Comparison of ENCODE assay signal across 8 cellular contexts in genomic region chr16:4376126-4376819, GRCh38. TPM values are rescaled to one million over a fixed set of nuclear protein-coding genes. Genes with fewer than 3 reads are reported as not detected.
DNase-seq lines count a peak whose midpoint lies in the region; ATAC-seq and TF ChIP-seq lines count a peak whose summit lies in the region.

No MANE protein-coding gene starts in this region.

- H3K27ac ChIP-seq in layer of hippocampus (ENCODE audit: low read depth, low read length) (peak overlapping the region; percentile 69), skeletal muscle tissue (ENCODE audit: low read depth, low read length) (peak overlapping the region; percentile 74)

- CTCF ChIA-PET in activated CD8-positive, alpha-beta T cell treated with anti-CD3 and anti-CD28 coated beads, Interleukin-2, amount 10 ng/mL, durations not matched to agents 7 days and 5 days (lab: Charles Lee), result interaction anchor here (1.2 kb wide), 1 partner anchor 88 kb away, joined by 3 read pairs; no protein-coding TSS in a partner anchor

- peak overlapping the region; percentile 15 to 21 for H3K4me3 ChIP-seq in cardiac fibroblast (replicated peaks in 1 of 2; ENCODE audit: low read depth in 2 of 2, low read length in 2 of 2)
- H3K4me3 ChIP-seq in skeletal muscle tissue (ENCODE audit: low read length in 3 of 3), result peak overlapping the region in 2 of 3 donors; percentile 43 to 61

- H3K36me3 Mint-ChIP-seq in activated CD8-positive, alpha-beta T cell treated with anti-CD3 and anti-CD28 coated beads, Interleukin-2, amount 10 ng/mL, durations not matched to agents 7 days and 5 days (ENCODE audit: low read depth), result no peaks in the 10 kb centered on the region
- H3K36me3 Mint-ChIP-seq in glutamatergic neuron (ENCODE audit: unreplicated experiment), result no peaks in the 10 kb centered on the region

- H3K27ac Mint-ChIP-seq in activated CD8-positive, alpha-beta T cell treated with anti-CD3 and anti-CD28 coated beads, Interleukin-2, amount 10 ng/mL, durations not matched to agents 7 days and 5 days, result no peak overlapping the region
- H3K27ac Mint-ChIP-seq in glutamatergic neuron (ENCODE audit: unreplicated experiment), result no peak overlapping the region

- peaks cover 44 to 63% (median 57%) of the 10 kb centered on the region in 3 donors for H3K4me1 ChIP-seq in skeletal muscle tissue (ENCODE audit: control insufficient read depth in 3 of 3, insufficient read depth in 3 of 3, low read length in 3 of 3)

- H3K9me3 Mint-ChIP-seq in activated CD8-positive, alpha-beta T cell treated with anti-CD3 and anti-CD28 coated beads, Interleukin-2, amount 10 ng/mL, durations not matched to agents 7 days and 5 days (ENCODE audit: insufficient read depth), result no peaks in the 10 kb centered on the region
- H3K9me3 Mint-ChIP-seq in glutamatergic neuron (ENCODE audit: unreplicated experiment), result peaks cover 2% of the 10 kb centered on the region

- no peaks in the 10 kb centered on the region for H3K27me3 ChIP-seq in layer of hippocampus (ENCODE audit: control insufficient read depth, insufficient read depth, low read length)
- no peaks in the 10 kb centered on the region for H3K27me3 ChIP-seq in skeletal muscle tissue (ENCODE audit: control insufficient read depth in 3 of 3, insufficient read depth in 3 of 3, low read length in 3 of 3)

- H3K9me3 ChIP-seq in skeletal muscle tissue (ENCODE audit: control insufficient read depth in 3 of 3, low read length in 3 of 3), result no peaks in the 10 kb centered on the region

- peaks cover 0 to 6% (median 0%) of the 10 kb centered on the region in 3 donors for H3K36me3 ChIP-seq in skeletal muscle tissue (ENCODE audit: control insufficient read depth in 3 of 3, insufficient read depth in 3 of 3, low read length in 3 of 3)

- H3K27me3 Mint-ChIP-seq in activated CD8-positive, alpha-beta T cell treated with anti-CD3 and anti-CD28 coated beads, Interleukin-2, amount 10 ng/mL, durations not matched to agents 7 days and 5 days (ENCODE audit: low read depth), result no peaks in the 10 kb centered on the region
- peaks cover 13% of the 10 kb centered on the region for H3K27me3 Mint-ChIP-seq in glutamatergic neuron (ENCODE audit: unreplicated experiment)

- TF ChIP-seq CTCF in cardiac fibroblast (IDR thresholded peaks at IDR 0.05; ENCODE audit: low read depth, low read length) (no peak), glutamatergic neuron (IDR thresholded peaks at IDR 0.05; ENCODE audit: partially characterized antibody, unreplicated experiment) (no peak)

- POLR2A ChIA-PET in activated CD8-positive, alpha-beta T cell treated with anti-CD3 and anti-CD28 coated beads, Interleukin-2, amount 10 ng/mL, durations not matched to agents 7 days and 5 days (lab: Charles Lee), result no interaction called here

- ATAC-seq in GM18907 (IDR thresholded peaks at IDR 0.05; ENCODE audit: unreplicated experiment), result no peak
- no peak for ATAC-seq in activated CD8-positive, alpha-beta T cell treated with anti-CD3 and anti-CD28 coated beads, Interleukin-2, amount 10 ng/mL, durations not matched to agents 7 days and 5 days

- no peak overlapping the region for H3K4me3 Mint-ChIP-seq in activated CD8-positive, alpha-beta T cell treated with anti-CD3 and anti-CD28 coated beads, Interleukin-2, amount 10 ng/mL, durations not matched to agents 7 days and 5 days
- H3K4me3 Mint-ChIP-seq in glutamatergic neuron (ENCODE audit: unreplicated experiment), result no peak overlapping the region

- H3K9ac ChIP-seq in skeletal muscle tissue (ENCODE audit: low read depth in 1 of 3, low read length in 3 of 3), result peak overlapping the region; percentile 33 to 54 (median 50)

- H3K4me1 Mint-ChIP-seq in activated CD8-positive, alpha-beta T cell treated with anti-CD3 and anti-CD28 coated beads, Interleukin-2, amount 10 ng/mL, durations not matched to agents 7 days and 5 days (ENCODE audit: low read depth), result peaks cover 2% of the 10 kb centered on the region
- peaks cover 10% of the 10 kb centered on the region for H3K4me1 Mint-ChIP-seq in glutamatergic neuron (ENCODE audit: low read depth, unreplicated experiment)

- DNase-seq in GOT3 (lab: John Stamatoyannopoulos, UW) (peak; percentile 70), cardiac fibroblast (ENCODE audit: low read depth in 2 of 2) (peak; percentile 89 to 93), glutamatergic neuron (no peak), NCI-H146 (lab: John Stamatoyannopoulos, UW) (no peak)
- no peak for DNase-seq in activated CD8-positive, alpha-beta T cell treated with anti-CD3 and anti-CD28 coated beads, Interleukin-2, amount 10 ng/mL, durations not matched to agents 7 days and 5 days

RNA-seq across cellular contexts. Expression of gene VASN, which starts 4.6 kb away (rescaled TPM):
- total RNA-seq in skeletal muscle tissue (13.0 TPM), glutamatergic neuron (ENCODE audit: unreplicated experiment) (4.1 TPM)
- total RNA-seq in activated CD8-positive, alpha-beta T cell treated with anti-CD3 and anti-CD28 coated beads, Interleukin-2, amount 10 ng/mL, durations not matched to agents 7 days and 5 days, result not detected

RNA-seq across cellular contexts. Expression of gene PAM16, which starts 25.2 kb away (rescaled TPM):
- 32.9 TPM for total RNA-seq in skeletal muscle tissue
- total RNA-seq in activated CD8-positive, alpha-beta T cell treated with anti-CD3 and anti-CD28 coated beads, Interleukin-2, amount 10 ng/mL, durations not matched to agents 7 days and 5 days, result 10 to 100 TPM; 33.3 to 40.3 TPM
- 33.1 TPM for total RNA-seq in glutamatergic neuron (ENCODE audit: unreplicated experiment)

RNA-seq across cellular contexts. Expression of gene CORO7, which starts 40.1 kb away (rescaled TPM):
- total RNA-seq in skeletal muscle tissue (14.6 TPM), glutamatergic neuron (ENCODE audit: unreplicated experiment) (200 TPM)
- 100 to 1,000 TPM; 167 to 176 TPM for total RNA-seq in activated CD8-positive, alpha-beta T cell treated with anti-CD3 and anti-CD28 coated beads, Interleukin-2, amount 10 ng/mL, durations not matched to agents 7 days and 5 days

RNA-seq across cellular contexts. Expression of gene DNAJA3, which starts 49.4 kb away (rescaled TPM):
- total RNA-seq in skeletal muscle tissue, result 35.5 TPM
- 10 to 100 TPM; 55.1 to 61.4 TPM for total RNA-seq in activated CD8-positive, alpha-beta T cell treated with anti-CD3 and anti-CD28 coated beads, Interleukin-2, amount 10 ng/mL, durations not matched to agents 7 days and 5 days
- total RNA-seq in glutamatergic neuron (ENCODE audit: unreplicated experiment), result 32.6 TPM

Comparison
In these comparisons a context has a peak if more than half of its experiments do, and no peak if none do; other contexts are left out.
1. DNase-seq: peak in GOT3 (single experiment) and cardiac fibroblast (2 of 2); none in activated CD8-positive, alpha-beta T cell treated with anti-CD3 and anti-CD28 coated beads, Interleukin-2, amount 10 ng/mL, durations not matched to agents 7 days and 5 days (single experiment), glutamatergic neuron (single experiment) and NCI-H146 (single experiment).
2. RNA of gene CORO7, which starts 40.1 kb away (total RNA-seq): 200 TPM in glutamatergic neuron (single experiment) and 167 to 176 TPM in activated CD8-positive, alpha-beta T cell treated with anti-CD3 and anti-CD28 coated beads, Interleukin-2, amount 10 ng/mL, durations not matched to agents 7 days and 5 days; 14.6 TPM in skeletal muscle tissue (single experiment); every median in the first group is over 10 times any median in the second.